1 cellular context compared by ENCODE assay signal in genomic region chr4:186424745-186425144, GRCh38.
TF ChIP-seq lines count a peak whose summit lies in the region.

No MANE protein-coding gene starts in this region.

TF ChIP-seq in HEK293, 187 proteins besides CTCF, POLR2A, EP300 and RAD21 (continued from another document):
- 0 out of 2 replicates have a peak, but pooled peaks have one; percentile 26 for TF ChIP-seq ATF2 (tag by site-specific recombination; IDR thresholded peaks at IDR 0.05; ENCODE audit: low read depth)
- TF ChIP-seq SP7 (tag by site-specific recombination; IDR thresholded peaks at IDR 0.05) = no peak
